In the genomic region with DNA sequence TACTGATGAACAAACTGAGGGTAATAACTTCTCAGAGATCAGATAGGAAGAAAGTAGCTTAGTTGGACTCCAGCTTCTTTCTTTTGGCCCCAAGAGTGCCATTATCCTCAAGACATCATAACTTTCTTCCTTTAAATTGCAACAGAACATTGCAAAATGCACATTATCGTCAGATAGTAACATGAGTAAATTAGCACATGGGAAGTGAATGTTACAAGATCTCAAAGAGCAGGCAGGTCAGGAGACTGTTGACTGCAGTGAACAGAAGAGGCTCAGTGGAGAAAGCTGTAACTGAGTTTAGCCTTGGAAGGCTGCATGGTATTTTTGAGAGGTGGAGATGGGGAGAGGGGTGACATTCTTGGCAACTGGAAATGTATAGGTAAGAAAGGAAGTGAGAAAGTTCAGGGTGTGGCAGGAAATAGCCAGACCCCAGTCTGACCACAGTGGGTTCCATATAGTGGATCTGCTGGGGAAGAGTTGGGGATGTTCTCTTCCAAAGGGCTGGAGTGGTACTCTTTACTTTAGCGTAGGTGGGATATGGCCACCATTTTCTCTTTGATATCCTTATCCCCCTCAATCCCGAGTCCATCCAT, we compare ENCODE assay signal across 8 cellular contexts.
A peak's percentile ranks its signal among the peaks of the same experiment; 100 is the strongest.
DNase-seq lines count a peak whose midpoint lies in the region; FAIRE-seq and TF ChIP-seq lines count a peak whose summit lies in the region.

No MANE protein-coding gene starts in this region.

- H3K27ac ChIP-seq in AG04450 (ENCODE audit: low read depth, low read length) (peak overlapping the region; percentile 63), keratinocyte (ENCODE audit: control insufficient read depth, insufficient read depth, low read length) (no peak overlapping the region), endodermal cell (ENCODE audit: low read depth, low read length) (no peak overlapping the region)

- H3K27me3 Mint-ChIP-seq in HFFc6 (ENCODE audit: insufficient read depth) (peaks cover 8% of the 10 kb centered on the region), endodermal cell (ENCODE audit: insufficient read depth) (peaks cover 7% of the 10 kb centered on the region)
- H3K27me3 Mint-ChIP-seq in activated CD4-positive, alpha-beta memory T cell treated with anti-CD3 and anti-CD28 coated beads for 36 hours = peaks cover 3% of the 10 kb centered on the region

- no peaks in the 10 kb centered on the region for H3K36me3 ChIP-seq in keratinocyte (ENCODE audit: control insufficient read depth in 2 of 2, extremely low read depth in 1 of 2, insufficient read depth in 2 of 2, low read length in 2 of 2)
- H3K36me3 ChIP-seq in endodermal cell (ENCODE audit: control insufficient read depth, insufficient read depth, low read length) = no peaks in the 10 kb centered on the region
- H3K36me3 ChIP-seq in MG63 = no peaks in the 10 kb centered on the region

- POLR2A ChIA-PET in AG04450 (lab: Yijun Ruan, JAX) = no interaction called here
- POLR2A ChIA-PET in activated CD4-positive, alpha-beta memory T cell treated with anti-CD3 and anti-CD28 coated beads for 36 hours (lab: Charles Lee) = interaction anchor here (0.8 to 1.5 kb wide), 6 partner anchors 9 to 339 kb away, joined by 3 to 5 read pairs (median 4); a partner anchor contains a TSS

- H3K9me1 ChIP-seq in keratinocyte (ENCODE audit: control insufficient read depth, extremely low read depth, insufficient read depth, low read length) = no peaks in the 10 kb centered on the region

- H3K4me2 ChIP-seq in keratinocyte (ENCODE audit: control insufficient read depth, extremely low read depth, insufficient read depth, low read depth, low read length) = peak overlapping the region; percentile 51

- 88 to 91% methylated on average over 3 of the region's 3 CpGs for WGBS in endodermal cell (ENCODE audit: insufficient coverage in 1 of 2, insufficient read length in 1 of 2), 2 experiments

- dilution Hi-C loops in keratinocyte (cut with MboI; ENCODE audit: extremely low pct_ligation_motif_present, low sequenced_read_pairs) = no loop called here

- TF ChIP-seq CTCF in AG04450 (IDR thresholded peaks at IDR 0.05; ENCODE audit: low read depth, low read length) (no peak), HFFc6 (IDR thresholded peaks at IDR 0.05) (no peak), keratinocyte (optimal IDR thresholded peaks at IDR 0.05 in 1 of 3, IDR thresholded peaks at IDR 0.05 in 1 of 3, conservative IDR thresholded peaks at IDR 0.05 in 1 of 3; ENCODE audit: extremely low read depth in 1 of 3, insufficient read depth in 2 of 3, low read length in 3 of 3) (no peak), endodermal cell (conservative IDR thresholded peaks at IDR 0.05) (no peak)

- H3K4me3 ChIP-seq in AG04450 (ENCODE audit: low read depth, low read length) (no peak overlapping the region), keratinocyte (ENCODE audit: control insufficient read depth in 2 of 3, extremely low read depth in 1 of 3, insufficient read depth in 2 of 3, low read depth in 1 of 3, low read length in 3 of 3) (no peak overlapping the region), endodermal cell (ENCODE audit: low read length) (no peak overlapping the region), MG63 (no peak overlapping the region)

- no peaks in the 10 kb centered on the region for H3K79me2 ChIP-seq in keratinocyte (ENCODE audit: control insufficient read depth, insufficient read depth, low read length)

- intact Hi-C loops in activated CD4-positive, alpha-beta memory T cell treated with anti-CD3 and anti-CD28 coated beads for 36 hours (cut with micrococcal nuclease) = loop anchor here (2.0 kb wide), 1 partner anchor 380 kb away; no protein-coding TSS in a partner anchor

- H3K36me3 Mint-ChIP-seq in HFFc6 (ENCODE audit: low read depth) (0 out of 2 replicates have a peak, but pooled peaks cover 4% of the 10 kb centered on the region), endodermal cell (ENCODE audit: low read depth) (no peaks in the 10 kb centered on the region)
- H3K36me3 Mint-ChIP-seq in activated CD4-positive, alpha-beta memory T cell treated with anti-CD3 and anti-CD28 coated beads for 36 hours = peaks cover 10% of the 10 kb centered on the region

- CTCF ChIA-PET in AG04450 (lab: Charles Lee) = interaction anchor here (0.6 to 1.0 kb wide), 2 partner anchors 17 to 32 kb away, joined by 3 read pairs; no protein-coding TSS in a partner anchor
- CTCF ChIA-PET in activated CD4-positive, alpha-beta memory T cell treated with anti-CD3 and anti-CD28 coated beads for 36 hours (lab: Charles Lee) = interaction anchor here (1.3 to 1.5 kb wide), 3 partner anchors 10 to 338 kb away, joined by 4 to 5 read pairs (median 4); no protein-coding TSS in a partner anchor

- peaks cover 3% of the 10 kb centered on the region for H4K20me1 ChIP-seq in keratinocyte (ENCODE audit: control insufficient read depth, extremely low read depth, insufficient read depth, low read length)

- peak overlapping the region; percentile 73 for H3K27ac Mint-ChIP-seq in HFFc6
- peak overlapping the region; percentile 89 for H3K27ac Mint-ChIP-seq in activated CD4-positive, alpha-beta memory T cell treated with anti-CD3 and anti-CD28 coated beads for 36 hours
- H3K27ac Mint-ChIP-seq in endodermal cell = no peak overlapping the region

- no peak overlapping the region for H2AFZ ChIP-seq in keratinocyte (ENCODE audit: control insufficient read depth, low read length)

- H3K9ac ChIP-seq in keratinocyte (ENCODE audit: control insufficient read depth, extremely low read depth, insufficient read depth, low read length) (no peak overlapping the region), endodermal cell (ENCODE audit: extremely low read depth, low read length, poor library complexity, severe bottlenecking) (no peak overlapping the region)

- H3K4me1 Mint-ChIP-seq in HFFc6 (ENCODE audit: low read depth) = peaks cover 59% of the 10 kb centered on the region
- peaks cover 77% of the 10 kb centered on the region for H3K4me1 Mint-ChIP-seq in activated CD4-positive, alpha-beta memory T cell treated with anti-CD3 and anti-CD28 coated beads for 36 hours (ENCODE audit: low read depth)
- peaks cover 2% of the 10 kb centered on the region for H3K4me1 Mint-ChIP-seq in endodermal cell

- H3K4me1 ChIP-seq in keratinocyte (ENCODE audit: control insufficient read depth, extremely low read depth, insufficient read depth, low read length) = peaks cover 18% of the 10 kb centered on the region
- no peaks in the 10 kb centered on the region for H3K4me1 ChIP-seq in endodermal cell (ENCODE audit: control insufficient read depth, insufficient read depth, low read length)

- H3K9me3 ChIP-seq in AG04450 (ENCODE audit: control insufficient read depth, insufficient read depth, low read length) (no peaks in the 10 kb centered on the region), keratinocyte (ENCODE audit: control insufficient read depth, low read depth, low read length) (no peaks in the 10 kb centered on the region), endodermal cell (ENCODE audit: control insufficient read depth, low read length) (no peaks in the 10 kb centered on the region), MG63 (no peaks in the 10 kb centered on the region)

- H3K27me3 ChIP-seq in AG04450 (ENCODE audit: control insufficient read depth, insufficient read depth, low read length) = no peaks in the 10 kb centered on the region
- peaks cover 19% of the 10 kb centered on the region for H3K27me3 ChIP-seq in keratinocyte (ENCODE audit: control insufficient read depth, extremely low read depth, insufficient read depth, low read length)
- no peaks in the 10 kb centered on the region for H3K27me3 ChIP-seq in endodermal cell (ENCODE audit: control insufficient read depth, insufficient read depth, low read length, poor library complexity, severe bottlenecking)
- no peaks in the 10 kb centered on the region for H3K27me3 ChIP-seq in MG63

- FAIRE-seq in keratinocyte (lab: Jason Lieb, UNC) = no peak

- no peak for DNase-seq in AG04450 (ENCODE audit: low read depth, low spot score)
- peak; percentile 2 for DNase-seq in HFFc6
- DNase-seq in activated CD4-positive, alpha-beta memory T cell treated with anti-CD3 and anti-CD28 coated beads for 36 hours = peak; percentile 44
- DNase-seq in keratinocyte (ENCODE audit: low read depth, low spot score) = no peak
- no peak for DNase-seq in endodermal cell
- no peak for DNase-seq in KG1 (lab: John Stamatoyannopoulos, UW)
- DNase-seq in MG63 = no peak
- no peak for DNase-seq in 8988T

- H3K4me3 Mint-ChIP-seq in HFFc6 (peak overlapping the region; percentile 9; the same call in 1 of the 2 replicates), endodermal cell (no peak overlapping the region)
- peak overlapping the region; percentile 21 for H3K4me3 Mint-ChIP-seq in activated CD4-positive, alpha-beta memory T cell treated with anti-CD3 and anti-CD28 coated beads for 36 hours

- H3K9me3 Mint-ChIP-seq in HFFc6 = no peaks in the 10 kb centered on the region
- peaks cover 13% of the 10 kb centered on the region for H3K9me3 Mint-ChIP-seq in activated CD4-positive, alpha-beta memory T cell treated with anti-CD3 and anti-CD28 coated beads for 36 hours
- no peaks in the 10 kb centered on the region for H3K9me3 Mint-ChIP-seq in endodermal cell

Comparison
In these comparisons a context has a peak if more than half of its experiments do, and no peak if none do; other contexts are left out.
1. DNase-seq: peak in HFFc6 (single experiment) and activated CD4-positive, alpha-beta memory T cell treated with anti-CD3 and anti-CD28 coated beads for 36 hours (single experiment); none in AG04450 (single experiment), keratinocyte (single experiment), endodermal cell (single experiment), KG1 (single experiment), MG63 (single experiment) and 8988T (single experiment).